In genomic region chr5:74067748-74068541, GRCh38 we compare ENCODE assay signal across 22 cellular contexts.
DNase-seq lines count a peak whose midpoint lies in the region; ATAC-seq and TF ChIP-seq lines count a peak whose summit lies in the region.
"Had no signal": no experiment of that assay in that cellular context is flagged by ENCODE, and none has a peak within 500 bp of the region (broad histone marks: within the 10 kb centered on the region; RNA-seq: fewer than 3 reads in every experiment).

No MANE protein-coding gene starts in this region.

- H3K4me3 Mint-ChIP-seq in progenitor cell of endocrine pancreas (ENCODE audit: low read depth), result no peak overlapping the region
- H3K4me3 Mint-ChIP-seq: activated naive CD4-positive, alpha-beta T cell treated with anti-CD3 and anti-CD28 coated beads, Interleukin-2, amount 50 U/mL, for 24 hours; natural killer cell treated with Interleukin-12 subunit alpha and Interleukin-12 subunit beta and Interleukin-15 and Interleukin-18, amount 100 ng/mL, for 72 hours had no signal

- peaks cover 3% of the 10 kb centered on the region for H3K9me3 Mint-ChIP-seq in progenitor cell of endocrine pancreas (ENCODE audit: low read depth)
- H3K9me3 Mint-ChIP-seq: activated naive CD4-positive, alpha-beta T cell treated with anti-CD3 and anti-CD28 coated beads, Interleukin-2, amount 50 U/mL, for 24 hours; natural killer cell treated with Interleukin-12 subunit alpha and Interleukin-12 subunit beta and Interleukin-15 and Interleukin-18, amount 100 ng/mL, for 72 hours had no signal

- H3K27ac ChIP-seq in 22Rv1 (peak overlapping the region; percentile 80), RWPE1 (peak overlapping the region; percentile 79)
- H3K27ac ChIP-seq: body of pancreas, HL-60, upper lobe of left lung had no signal

- DNase-seq in GM04504 (ENCODE audit: low read depth) (peak; percentile 41), RWPE1 (ENCODE audit: low spot score) (peak; percentile 73), mucosa of descending colon (no peak), progenitor cell of endocrine pancreas (ENCODE audit: low spot score, unreplicated experiment) (no peak), HEK293T (ENCODE audit: extremely low spot score) (no peak)
- no peak for DNase-seq in activated CD4-positive, alpha-beta T cell treated with anti-CD3 and anti-CD28 coated beads for 4 hours
- DNase-seq: activated CD4-positive, alpha-beta T cell treated with anti-CD3 and anti-CD28 coated beads, Interleukin-2, amount 50 U/mL, for 48 hours; body of pancreas; COR-L47; GDM1; KG1; NCI-H1105 treated with DMSO at 0.1 percent for 48 hours; NCI-H774; stimulated activated naive CD4-positive, alpha-beta T cell; upper lobe of left lung had no signal

- H3K36me3 ChIP-seq in mucosa of descending colon (ENCODE audit: low read depth), result no peaks in the 10 kb centered on the region
- H3K36me3 ChIP-seq: upper lobe of left lung had no signal

- H3K27ac Mint-ChIP-seq in progenitor cell of endocrine pancreas, result no peak overlapping the region
- H3K27ac Mint-ChIP-seq: activated naive CD4-positive, alpha-beta T cell treated with anti-CD3 and anti-CD28 coated beads, Interleukin-2, amount 50 U/mL, for 24 hours; natural killer cell treated with Interleukin-12 subunit alpha and Interleukin-12 subunit beta and Interleukin-15 and Interleukin-18, amount 100 ng/mL, for 72 hours had no signal

- ATAC-seq in mucosa of descending colon, result peak; percentile 61
- ATAC-seq in GM18498 (IDR thresholded peaks at IDR 0.05; ENCODE audit: unreplicated experiment), result no peak
- ATAC-seq: body of pancreas had no signal

- H3K4me1 ChIP-seq in mucosa of descending colon (ENCODE audit: low read depth), result no peaks in the 10 kb centered on the region
- H3K4me1 ChIP-seq: upper lobe of left lung had no signal

- POLR2A ChIA-PET in RWPE1 (lab: Yijun Ruan, JAX; ENCODE audit: low non-redundant PET) (no interaction called here), HEK293T (lab: Yijun Ruan, JAX) (no interaction called here)

- TF ChIP-seq CTCF in 22Rv1 (IDR thresholded peaks at IDR 0.05) (no peak), RWPE1 (conservative IDR thresholded peaks at IDR 0.05; ENCODE audit: low read depth) (no peak), mucosa of descending colon (IDR thresholded peaks at IDR 0.05) (no peak), progenitor cell of endocrine pancreas (IDR thresholded peaks at IDR 0.05; ENCODE audit: unreplicated experiment) (no peak)

- no peaks in the 10 kb centered on the region for H3K27me3 Mint-ChIP-seq in progenitor cell of endocrine pancreas

- H3K36me3 Mint-ChIP-seq in progenitor cell of endocrine pancreas (ENCODE audit: insufficient read depth), result no peaks in the 10 kb centered on the region
- H3K36me3 Mint-ChIP-seq: activated naive CD4-positive, alpha-beta T cell treated with anti-CD3 and anti-CD28 coated beads, Interleukin-2, amount 50 U/mL, for 24 hours; natural killer cell treated with Interleukin-12 subunit alpha and Interleukin-12 subunit beta and Interleukin-15 and Interleukin-18, amount 100 ng/mL, for 72 hours had no signal

- H3K4me1 Mint-ChIP-seq in progenitor cell of endocrine pancreas (ENCODE audit: low read depth), result no peaks in the 10 kb centered on the region
- H3K4me1 Mint-ChIP-seq: activated naive CD4-positive, alpha-beta T cell treated with anti-CD3 and anti-CD28 coated beads, Interleukin-2, amount 50 U/mL, for 24 hours had no signal

- intact Hi-C loops in mucosa of descending colon (cut with DNase I, micrococcal nuclease), result no loop called here

- H3K4me3 ChIP-seq in mucosa of descending colon, result no peak overlapping the region
- H3K4me3 ChIP-seq: body of pancreas, coronary artery, lung, upper lobe of left lung had no signal

- CTCF ChIA-PET in RWPE1 (lab: Yijun Ruan, JAX) (no interaction called here), HEK293T (lab: Yijun Ruan, JAX) (no interaction called here)

- no peaks in the 10 kb centered on the region for H3K9me3 ChIP-seq in mucosa of descending colon
- H3K9me3 ChIP-seq: body of pancreas, upper lobe of left lung had no signal

TF ChIP-seq in HEK293T, 16 proteins besides CTCF, POLR2A, EP300 and RAD21:
- no peak for TF ChIP-seq SUZ12 (IDR thresholded peaks at IDR 0.05)
- TF ChIP-seq FOXK2 (IDR thresholded peaks at IDR 0.05), result no peak
- TF ChIP-seq LEF1 (IDR thresholded peaks at IDR 0.05; ENCODE audit: borderline replicate concordance), result no peak
- no peak for TF ChIP-seq ELF4 (IDR thresholded peaks at IDR 0.05)
- TF ChIP-seq BHLHE40 (IDR thresholded peaks at IDR 0.05; ENCODE audit: borderline replicate concordance), result no peak
- TF ChIP-seq L3MBTL2 (conservative IDR thresholded peaks at IDR 0.05), result no peak
- no peak for TF ChIP-seq NFRKB (IDR thresholded peaks at IDR 0.05)
- TF ChIP-seq FOXM1 (IDR thresholded peaks at IDR 0.05; ENCODE audit: borderline replicate concordance), result no peak
- no peak for TF ChIP-seq CTBP1 (IDR thresholded peaks at IDR 0.05; ENCODE audit: borderline replicate concordance)
- no peak for TF ChIP-seq HDGF (IDR thresholded peaks at IDR 0.05; ENCODE audit: borderline replicate concordance)

Comparison
In these comparisons a context has a peak if more than half of its experiments do, and no peak if none do; other contexts are left out.
1. DNase-seq: peak in GM04504 (single experiment) and RWPE1 (single experiment); none in mucosa of descending colon (0 of 3), activated CD4-positive, alpha-beta T cell treated with anti-CD3 and anti-CD28 coated beads for 4 hours (0 of 2), progenitor cell of endocrine pancreas (single experiment) and HEK293T (single experiment).